ENCODE assay signal across 1 cellular context in genomic region chr9:32136700-32137339, GRCh38.
TF ChIP-seq lines count a peak whose summit lies in the region.

No MANE protein-coding gene starts in this region.

TF ChIP-seq in HepG2, 621 proteins besides CTCF, POLR2A, EP300 and RAD21 (continued from another document and continues in another):
- TF ChIP-seq REL (CRISPR knock-in tag; conservative IDR thresholded peaks at IDR 0.05) (no peak), PHF5A (CRISPR knock-in tag; IDR thresholded peaks at IDR 0.05; ENCODE audit: low read depth, unreplicated experiment) (no peak), ERF (CRISPR knock-in tag; IDR thresholded peaks at IDR 0.05) (0 out of 2 replicates have a peak, but pooled peaks have one; percentile 33), ZNF572 (CRISPR knock-in tag; IDR thresholded peaks at IDR 0.05) (no peak), ZNF30 (CRISPR knock-in tag; IDR thresholded peaks at IDR 0.05) (no peak), ZBTB21 (CRISPR knock-in tag; IDR thresholded peaks at IDR 0.05) (peak; percentile 30; the same call in 1 of the 2 replicates), HOXA7 (CRISPR knock-in tag; IDR thresholded peaks at IDR 0.05) (no peak), ZNF382 (CRISPR knock-in tag; IDR thresholded peaks at IDR 0.05; ENCODE audit: borderline replicate concordance) (no peak), ZNF83 (CRISPR knock-in tag; IDR thresholded peaks at IDR 0.05; ENCODE audit: borderline replicate concordance) (no peak), ARHGAP35 (CRISPR knock-in tag; IDR thresholded peaks at IDR 0.05; ENCODE audit: borderline replicate concordance) (no peak), AHR (CRISPR knock-in tag; IDR thresholded peaks at IDR 0.05) (no peak), DNMT3B (CRISPR knock-in tag; conservative IDR thresholded peaks at IDR 0.05) (no peak; the same call in 1 of the 2 replicates), ZNF317 (CRISPR knock-in tag; IDR thresholded peaks at IDR 0.05) (no peak), SMARCE1 (IDR thresholded peaks at IDR 0.05; ENCODE audit: borderline replicate concordance) (no peak), SMAD1 (CRISPR knock-in tag; IDR thresholded peaks at IDR 0.05; ENCODE audit: borderline replicate concordance, low read depth) (no peak), ZNF782 (CRISPR knock-in tag; IDR thresholded peaks at IDR 0.05; ENCODE audit: borderline replicate concordance) (no peak), TBX3 (IDR thresholded peaks at IDR 0.05; ENCODE audit: borderline replicate concordance) (no peak; the same call in 1 of the 2 replicates), ZXDC (CRISPR knock-in tag; IDR thresholded peaks at IDR 0.05) (no peak), ZNF615 (CRISPR knock-in tag; IDR thresholded peaks at IDR 0.05; ENCODE audit: borderline replicate concordance) (no peak), MAFG (CRISPR knock-in tag; IDR thresholded peaks at IDR 0.05) (no peak), GTF2F1 (IDR thresholded peaks at IDR 0.05; ENCODE audit: low read length) (0 out of 2 replicates have a peak, but pooled peaks have one; percentile 50), NKX3-1 (CRISPR knock-in tag; IDR thresholded peaks at IDR 0.05) (peak; percentile 81; the same call in 1 of the 2 replicates), KLF11 (CRISPR knock-in tag; IDR thresholded peaks at IDR 0.05) (no peak), NONO (IDR thresholded peaks at IDR 0.05) (no peak), NONO (CRISPR knock-in tag; conservative IDR thresholded peaks at IDR 0.05) (peak; percentile 71), MLXIP (CRISPR knock-in tag; IDR thresholded peaks at IDR 0.05; ENCODE audit: borderline replicate concordance) (no peak), HBP1 (CRISPR knock-in tag; IDR thresholded peaks at IDR 0.05; ENCODE audit: low read depth) (no peak), EEA1 (CRISPR knock-in tag; IDR thresholded peaks at IDR 0.05; ENCODE audit: borderline replicate concordance) (no peak), ZNF597 (CRISPR knock-in tag; IDR thresholded peaks at IDR 0.05) (no peak), ZBTB34 (CRISPR knock-in tag; IDR thresholded peaks at IDR 0.05) (no peak; the same call in 1 of the 2 replicates), EED (CRISPR knock-in tag; IDR thresholded peaks at IDR 0.05) (no peak), ZNF343 (CRISPR knock-in tag; IDR thresholded peaks at IDR 0.05) (no peak), IKZF1 (IDR thresholded peaks at IDR 0.05) (no peak)
- TF ChIP-seq, protein P1, sequence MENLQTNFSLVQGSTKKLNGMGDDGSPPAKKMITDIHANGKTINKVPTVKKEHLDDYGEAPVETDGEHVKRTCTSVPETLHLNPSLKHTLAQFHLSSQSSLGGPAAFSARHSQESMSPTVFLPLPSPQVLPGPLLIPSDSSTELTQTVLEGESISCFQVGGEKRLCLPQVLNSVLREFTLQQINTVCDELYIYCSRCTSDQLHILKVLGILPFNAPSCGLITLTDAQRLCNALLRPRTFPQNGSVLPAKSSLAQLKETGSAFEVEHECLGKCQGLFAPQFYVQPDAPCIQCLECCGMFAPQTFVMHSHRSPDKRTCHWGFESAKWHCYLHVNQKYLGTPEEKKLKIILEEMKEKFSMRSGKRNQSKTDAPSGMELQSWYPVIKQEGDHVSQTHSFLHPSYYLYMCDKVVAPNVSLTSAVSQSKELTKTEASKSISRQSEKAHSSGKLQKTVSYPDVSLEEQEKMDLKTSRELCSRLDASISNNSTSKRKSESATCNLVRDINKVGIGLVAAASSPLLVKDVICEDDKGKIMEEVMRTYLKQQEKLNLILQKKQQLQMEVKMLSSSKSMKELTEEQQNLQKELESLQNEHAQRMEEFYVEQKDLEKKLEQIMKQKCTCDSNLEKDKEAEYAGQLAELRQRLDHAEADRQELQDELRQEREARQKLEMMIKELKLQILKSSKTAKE (CRISPR knock-in tag; IDR thresholded peaks at IDR 0.05; ENCODE audit: borderline replicate concordance): peak; percentile 92
- TF ChIP-seq, protein P2, sequence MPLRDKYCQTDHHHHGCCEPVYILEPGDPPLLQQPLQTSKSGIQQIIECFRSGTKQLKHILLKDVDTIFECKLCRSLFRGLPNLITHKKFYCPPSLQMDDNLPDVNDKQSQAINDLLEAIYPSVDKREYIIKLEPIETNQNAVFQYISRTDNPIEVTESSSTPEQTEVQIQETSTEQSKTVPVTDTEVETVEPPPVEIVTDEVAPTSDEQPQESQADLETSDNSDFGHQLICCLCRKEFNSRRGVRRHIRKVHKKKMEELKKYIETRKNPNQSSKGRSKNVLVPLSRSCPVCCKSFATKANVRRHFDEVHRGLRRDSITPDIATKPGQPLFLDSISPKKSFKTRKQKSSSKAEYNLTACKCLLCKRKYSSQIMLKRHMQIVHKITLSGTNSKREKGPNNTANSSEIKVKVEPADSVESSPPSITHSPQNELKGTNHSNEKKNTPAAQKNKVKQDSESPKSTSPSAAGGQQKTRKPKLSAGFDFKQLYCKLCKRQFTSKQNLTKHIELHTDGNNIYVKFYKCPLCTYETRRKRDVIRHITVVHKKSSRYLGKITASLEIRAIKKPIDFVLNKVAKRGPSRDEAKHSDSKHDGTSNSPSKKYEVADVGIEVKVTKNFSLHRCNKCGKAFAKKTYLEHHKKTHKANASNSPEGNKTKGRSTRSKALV (CRISPR knock-in tag; IDR thresholded peaks at IDR 0.05): no peak
- TF ChIP-seq, protein P3, sequence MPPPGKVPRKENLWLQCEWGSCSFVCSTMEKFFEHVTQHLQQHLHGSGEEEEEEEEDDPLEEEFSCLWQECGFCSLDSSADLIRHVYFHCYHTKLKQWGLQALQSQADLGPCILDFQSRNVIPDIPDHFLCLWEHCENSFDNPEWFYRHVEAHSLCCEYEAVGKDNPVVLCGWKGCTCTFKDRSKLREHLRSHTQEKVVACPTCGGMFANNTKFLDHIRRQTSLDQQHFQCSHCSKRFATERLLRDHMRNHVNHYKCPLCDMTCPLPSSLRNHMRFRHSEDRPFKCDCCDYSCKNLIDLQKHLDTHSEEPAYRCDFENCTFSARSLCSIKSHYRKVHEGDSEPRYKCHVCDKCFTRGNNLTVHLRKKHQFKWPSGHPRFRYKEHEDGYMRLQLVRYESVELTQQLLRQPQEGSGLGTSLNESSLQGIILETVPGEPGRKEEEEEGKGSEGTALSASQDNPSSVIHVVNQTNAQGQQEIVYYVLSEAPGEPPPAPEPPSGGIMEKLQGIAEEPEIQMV (CRISPR knock-in tag; IDR thresholded peaks at IDR 0.05; ENCODE audit: low read depth): no peak
- TF ChIP-seq, protein P4, sequence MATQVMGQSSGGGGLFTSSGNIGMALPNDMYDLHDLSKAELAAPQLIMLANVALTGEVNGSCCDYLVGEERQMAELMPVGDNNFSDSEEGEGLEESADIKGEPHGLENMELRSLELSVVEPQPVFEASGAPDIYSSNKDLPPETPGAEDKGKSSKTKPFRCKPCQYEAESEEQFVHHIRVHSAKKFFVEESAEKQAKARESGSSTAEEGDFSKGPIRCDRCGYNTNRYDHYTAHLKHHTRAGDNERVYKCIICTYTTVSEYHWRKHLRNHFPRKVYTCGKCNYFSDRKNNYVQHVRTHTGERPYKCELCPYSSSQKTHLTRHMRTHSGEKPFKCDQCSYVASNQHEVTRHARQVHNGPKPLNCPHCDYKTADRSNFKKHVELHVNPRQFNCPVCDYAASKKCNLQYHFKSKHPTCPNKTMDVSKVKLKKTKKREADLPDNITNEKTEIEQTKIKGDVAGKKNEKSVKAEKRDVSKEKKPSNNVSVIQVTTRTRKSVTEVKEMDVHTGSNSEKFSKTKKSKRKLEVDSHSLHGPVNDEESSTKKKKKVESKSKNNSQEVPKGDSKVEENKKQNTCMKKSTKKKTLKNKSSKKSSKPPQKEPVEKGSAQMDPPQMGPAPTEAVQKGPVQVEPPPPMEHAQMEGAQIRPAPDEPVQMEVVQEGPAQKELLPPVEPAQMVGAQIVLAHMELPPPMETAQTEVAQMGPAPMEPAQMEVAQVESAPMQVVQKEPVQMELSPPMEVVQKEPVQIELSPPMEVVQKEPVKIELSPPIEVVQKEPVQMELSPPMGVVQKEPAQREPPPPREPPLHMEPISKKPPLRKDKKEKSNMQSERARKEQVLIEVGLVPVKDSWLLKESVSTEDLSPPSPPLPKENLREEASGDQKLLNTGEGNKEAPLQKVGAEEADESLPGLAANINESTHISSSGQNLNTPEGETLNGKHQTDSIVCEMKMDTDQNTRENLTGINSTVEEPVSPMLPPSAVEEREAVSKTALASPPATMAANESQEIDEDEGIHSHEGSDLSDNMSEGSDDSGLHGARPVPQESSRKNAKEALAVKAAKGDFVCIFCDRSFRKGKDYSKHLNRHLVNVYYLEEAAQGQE (IDR thresholded peaks at IDR 0.05; ENCODE audit: borderline replicate concordance in 1 of 2, low read depth in 1 of 2, low read length in 2 of 2): 0 out of 4 replicates have a peak, but pooled peaks of 1 of the 2 experiments have one; percentile 51
- TF ChIP-seq, protein P5, sequence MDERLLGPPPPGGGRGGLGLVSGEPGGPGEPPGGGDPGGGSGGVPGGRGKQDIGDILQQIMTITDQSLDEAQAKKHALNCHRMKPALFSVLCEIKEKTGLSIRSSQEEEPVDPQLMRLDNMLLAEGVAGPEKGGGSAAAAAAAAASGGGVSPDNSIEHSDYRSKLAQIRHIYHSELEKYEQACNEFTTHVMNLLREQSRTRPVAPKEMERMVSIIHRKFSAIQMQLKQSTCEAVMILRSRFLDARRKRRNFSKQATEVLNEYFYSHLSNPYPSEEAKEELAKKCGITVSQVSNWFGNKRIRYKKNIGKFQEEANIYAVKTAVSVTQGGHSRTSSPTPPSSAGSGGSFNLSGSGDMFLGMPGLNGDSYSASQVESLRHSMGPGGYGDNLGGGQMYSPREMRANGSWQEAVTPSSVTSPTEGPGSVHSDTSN (CRISPR knock-in tag; IDR thresholded peaks at IDR 0.05): no peak
